In genomic region chr11:12723410-12724297, GRCh38 we compare ENCODE assay signal across 8 cellular contexts. TPM values are rescaled to one million over a fixed set of nuclear protein-coding genes. Genes with fewer than 3 reads are reported as not detected.
A peak's percentile ranks its signal among the peaks of the same experiment; 100 is the strongest.
DNase-seq lines count a peak whose midpoint lies in the region; ATAC-seq and TF ChIP-seq lines count a peak whose summit lies in the region.

No MANE protein-coding gene starts in this region.

- H3K4me3 ChIP-seq in astrocyte of the spinal cord (ENCODE audit: low read depth, low read length) (no peak overlapping the region), upper lobe of right lung (no peak overlapping the region)

- peaks cover 35% of the 10 kb centered on the region for H3K4me1 ChIP-seq in upper lobe of right lung

- ATAC-seq in upper lobe of right lung (peak; percentile 81), GM21515 (IDR thresholded peaks at IDR 0.05; ENCODE audit: unreplicated experiment) (no peak)

- H3K27ac Mint-ChIP-seq in T-helper 1 cell treated with Interleukin-12 subunit alpha and Interleukin-12 subunit beta and Interleukin-4 antibody, amounts not matched to agents 30 μg/mL and 1 μg/mL, for 36 hours: peak overlapping the region; percentile 14
- no peak overlapping the region for H3K27ac Mint-ChIP-seq in activated naive CD4-positive, alpha-beta T cell treated with anti-CD3 and anti-CD28 coated beads, Interleukin-2, amount 10 ng/mL, durations not matched to agents 7 days and 5 days

- intact Hi-C loops in upper lobe of right lung (cut with DNase I): no loop called here

- H3K36me3 Mint-ChIP-seq in T-helper 1 cell treated with Interleukin-12 subunit alpha and Interleukin-12 subunit beta and Interleukin-4 antibody, amounts not matched to agents 30 μg/mL and 1 μg/mL, for 36 hours (ENCODE audit: low read depth): no peaks in the 10 kb centered on the region
- no peaks in the 10 kb centered on the region for H3K36me3 Mint-ChIP-seq in activated naive CD4-positive, alpha-beta T cell treated with anti-CD3 and anti-CD28 coated beads, Interleukin-2, amount 10 ng/mL, durations not matched to agents 7 days and 5 days

- CTCF ChIA-PET in activated naive CD4-positive, alpha-beta T cell treated with anti-CD3 and anti-CD28 coated beads, Interleukin-2, amount 10 ng/mL, durations not matched to agents 7 days and 5 days (lab: Charles Lee): no interaction called here

- H3K36me3 ChIP-seq in upper lobe of right lung: no peaks in the 10 kb centered on the region

- H3K4me1 Mint-ChIP-seq in T-helper 1 cell treated with Interleukin-12 subunit alpha and Interleukin-12 subunit beta and Interleukin-4 antibody, amounts not matched to agents 30 μg/mL and 1 μg/mL, for 36 hours (ENCODE audit: low read depth): no peaks in the 10 kb centered on the region
- H3K4me1 Mint-ChIP-seq in activated naive CD4-positive, alpha-beta T cell treated with anti-CD3 and anti-CD28 coated beads, Interleukin-2, amount 10 ng/mL, durations not matched to agents 7 days and 5 days: peaks cover 10% of the 10 kb centered on the region

- peak overlapping the region; percentile 17 for H3K27ac ChIP-seq in upper lobe of right lung

- in situ Hi-C loops in astrocyte of the spinal cord (cut with HindIII; ENCODE audit: low sequenced_read_pairs): no loop called here

- H3K4me3 Mint-ChIP-seq in T-helper 1 cell treated with Interleukin-12 subunit alpha and Interleukin-12 subunit beta and Interleukin-4 antibody, amounts not matched to agents 30 μg/mL and 1 μg/mL, for 36 hours: no peak overlapping the region
- H3K4me3 Mint-ChIP-seq in activated naive CD4-positive, alpha-beta T cell treated with anti-CD3 and anti-CD28 coated beads, Interleukin-2, amount 10 ng/mL, durations not matched to agents 7 days and 5 days: no peak overlapping the region

- H3K27me3 Mint-ChIP-seq in T-helper 1 cell treated with Interleukin-12 subunit alpha and Interleukin-12 subunit beta and Interleukin-4 antibody, amounts not matched to agents 30 μg/mL and 1 μg/mL, for 36 hours (ENCODE audit: low read depth): peaks cover 73% of the 10 kb centered on the region
- H3K27me3 Mint-ChIP-seq in activated naive CD4-positive, alpha-beta T cell treated with anti-CD3 and anti-CD28 coated beads, Interleukin-2, amount 10 ng/mL, durations not matched to agents 7 days and 5 days: peaks cover 68% of the 10 kb centered on the region

- no peaks in the 10 kb centered on the region for H3K9me3 ChIP-seq in upper lobe of right lung

- TF ChIP-seq CTCF in astrocyte of the spinal cord (IDR thresholded peaks at IDR 0.05; ENCODE audit: low read depth, low read length) (no peak), upper lobe of right lung (IDR thresholded peaks at IDR 0.05) (no peak)

- no peaks in the 10 kb centered on the region for H3K27me3 ChIP-seq in upper lobe of right lung

- DNase-seq in T-helper 1 cell (no peak), astrocyte of the spinal cord (ENCODE audit: low read depth, low spot score) (peak; percentile 55), kidney tubule cell (ENCODE audit: low spot score) (peak; percentile 96), upper lobe of right lung (no peak), epidermal melanocyte (ENCODE audit: insufficient read length, low spot score) (no peak)
- DNase-seq in activated naive CD4-positive, alpha-beta T cell treated with anti-CD3 and anti-CD28 coated beads, Interleukin-2, amount 10 ng/mL, durations not matched to agents 7 days and 5 days: no peak

- no peaks in the 10 kb centered on the region for H3K9me3 Mint-ChIP-seq in T-helper 1 cell treated with Interleukin-12 subunit alpha and Interleukin-12 subunit beta and Interleukin-4 antibody, amounts not matched to agents 30 μg/mL and 1 μg/mL, for 36 hours
- H3K9me3 Mint-ChIP-seq in activated naive CD4-positive, alpha-beta T cell treated with anti-CD3 and anti-CD28 coated beads, Interleukin-2, amount 10 ng/mL, durations not matched to agents 7 days and 5 days: no peaks in the 10 kb centered on the region

RNA-seq across cellular contexts. Expression of gene TEAD1, which starts 49.4 kb away (rescaled TPM):
- 72.3 TPM for total RNA-seq in upper lobe of right lung

Comparison
In these comparisons a context has a peak if more than half of its experiments do, and no peak if none do; other contexts are left out.
1. DNase-seq: peak in astrocyte of the spinal cord (single experiment) and kidney tubule cell (single experiment); none in T-helper 1 cell (0 of 5), upper lobe of right lung (single experiment), activated naive CD4-positive, alpha-beta T cell treated with anti-CD3 and anti-CD28 coated beads, Interleukin-2, amount 10 ng/mL, durations not matched to agents 7 days and 5 days (single experiment) and epidermal melanocyte (single experiment).